ENCODE assay signal across 8 cellular contexts in genomic region chr11:9574556-9574805, GRCh38. TPM values are rescaled to one million over a fixed set of nuclear protein-coding genes. Genes with fewer than 3 reads are reported as not detected.
DNase-seq lines count a peak whose midpoint lies in the region; ATAC-seq and TF ChIP-seq lines count a peak whose summit lies in the region.

No MANE protein-coding gene starts in this region.

- H3K27ac ChIP-seq in mammary epithelial cell (ENCODE audit: insufficient read depth, low read depth, low read length) (peak overlapping the region; percentile 96), lung (ENCODE audit: low read depth in 1 of 2, low read length in 1 of 2) (peak overlapping the region; percentile 92 to 98), upper lobe of left lung (peak overlapping the region; percentile 83 to 94 (median 93))

- intact Hi-C loops in CD14-positive monocyte (cut with micrococcal nuclease), result loop anchor here in 1 of 2 donors (2.0 to 10.0 kb wide), 4 partner anchors 37 to 180 kb away; partner anchors contain the start of gene SWAP70
- intact Hi-C loops in mammary epithelial cell (cut with micrococcal nuclease), result loop anchor here (2.0 kb wide), 1 partner anchor 114 kb away; the partner anchor contains the start of gene ZNF143

- peaks cover 59% of the 10 kb centered on the region for H3K79me2 ChIP-seq in mammary epithelial cell (ENCODE audit: insufficient read depth, low read length)

- H3K36me3 ChIP-seq in MG63, result peaks cover 49% of the 10 kb centered on the region
- peaks cover 19% of the 10 kb centered on the region for H3K36me3 ChIP-seq in mammary epithelial cell (ENCODE audit: insufficient read depth, low read length)
- H3K36me3 ChIP-seq in lung (ENCODE audit: control insufficient read depth in 2 of 2, insufficient read depth in 2 of 2, low read length in 2 of 2), result peaks cover 0 to 2% of the 10 kb centered on the region in 2 donors
- H3K36me3 ChIP-seq in upper lobe of left lung, result no peaks in the 10 kb centered on the region

- TF ChIP-seq POLR2A in upper lobe of left lung (IDR thresholded peaks at IDR 0.05), result no peak

- H3K4me1 Mint-ChIP-seq in CD14-positive monocyte, result peaks cover 33% of the 10 kb centered on the region

- DNase-seq in CD14-positive monocyte (ENCODE audit: low spot score) (no peak), MG63 (peak; percentile 18), mammary epithelial cell (no peak), lung (ENCODE audit: low spot score) (no peak), upper lobe of left lung (peak; percentile 22 to 86), NCI-H510A (lab: John Stamatoyannopoulos, UW) (no peak)

- no peaks in the 10 kb centered on the region for H3K9me3 Mint-ChIP-seq in CD14-positive monocyte

- no peak overlapping the region for H2AFZ ChIP-seq in mammary epithelial cell (ENCODE audit: low read depth, low read length)

- H3K4me2 ChIP-seq in mammary epithelial cell (ENCODE audit: insufficient read depth, low read depth, low read length), result peak overlapping the region; percentile 92

- peak overlapping the region in 6 of 7 donors; percentile 20 to 79 (median 66) for H3K27ac Mint-ChIP-seq in CD14-positive monocyte

- CTCF ChIA-PET in mammary epithelial cell (lab: Charles Lee; ENCODE audit: low non-redundant PET), result interaction anchor here (0.6 kb wide), 1 partner anchor 8 kb away, joined by 6 read pairs; no protein-coding TSS in a partner anchor

- H3K9ac ChIP-seq in mammary epithelial cell (ENCODE audit: insufficient read depth, low read length), result peak overlapping the region; percentile 99

- H3K9me3 ChIP-seq in MG63 (no peaks in the 10 kb centered on the region), mammary epithelial cell (replicated peaks; ENCODE audit: insufficient read depth, low read length) (no peaks in the 10 kb centered on the region), lung (ENCODE audit: control insufficient read depth in 2 of 2, insufficient read depth in 1 of 2, low read length in 1 of 2) (no peaks in the 10 kb centered on the region), upper lobe of left lung (no peaks in the 10 kb centered on the region)

- H3K36me3 Mint-ChIP-seq in CD14-positive monocyte, result peaks cover under 1 to 1% of the 10 kb centered on the region in 2 donors

- no peak for TF ChIP-seq CTCF in CD14-positive monocyte (IDR thresholded peaks at IDR 0.05)
- no peak for TF ChIP-seq CTCF in mammary epithelial cell (conservative IDR thresholded peaks at IDR 0.05 in 1 of 2, IDR thresholded peaks at IDR 0.05 in 1 of 2; ENCODE audit: extremely low read depth in 1 of 2, insufficient read depth in 1 of 2, low read depth in 1 of 2, low read length in 2 of 2)
- TF ChIP-seq CTCF in lung (IDR thresholded peaks at IDR 0.05; ENCODE audit: control extremely low read depth, extremely low read depth), result no peak
- no peak for TF ChIP-seq CTCF in upper lobe of left lung (IDR thresholded peaks at IDR 0.05)

- H3K4me3 ChIP-seq in MG63, result peak overlapping the region; percentile 82
- H3K4me3 ChIP-seq in mammary epithelial cell (replicated peaks in 1 of 3; ENCODE audit: insufficient read depth in 1 of 3, low read depth in 2 of 3, low read length in 3 of 3), result peak overlapping the region; percentile 87 to 97 (median 89)
- H3K4me3 ChIP-seq in lung, result peak overlapping the region; percentile 65
- H3K4me3 ChIP-seq in upper lobe of left lung, result peak overlapping the region; percentile 26 to 97 (median 88)

- 0% methylated on average over 13 of the region's 22 CpGs for WGBS in mammary epithelial cell (ENCODE audit: low coverage, missing lambda C conversion rate)
- WGBS in lung, 2 donors, result 1% methylated on average over 21 to 22 of the region's 22 CpGs
- WGBS in upper lobe of left lung, 2 donors, result 0% methylated on average over 16 of the region's 22 CpGs; no CpG with 5 or more reads in 1 of the 2 donors

- no TSS peak for BruUV-seq in mammary epithelial cell (replicated peaks; lab: Mats Ljungman, UMichigan)

- dilution Hi-C loops in mammary epithelial cell (cut with HindIII; ENCODE audit: low sequenced_read_pairs), result no loop called here

- no peak for TF ChIP-seq EP300 in upper lobe of left lung (IDR thresholded peaks at IDR 0.05)

- in situ Hi-C loops in mammary epithelial cell (cut with MboI; ENCODE audit: low sequenced_read_pairs in 2 of 2), result no loop called here

- H3K27me3 ChIP-seq in MG63, result no peaks in the 10 kb centered on the region
- H3K27me3 ChIP-seq in mammary epithelial cell (ENCODE audit: insufficient read depth, low read length), result no peaks in the 10 kb centered on the region
- no peaks in the 10 kb centered on the region for H3K27me3 ChIP-seq in lung (ENCODE audit: control insufficient read depth, insufficient read depth)
- no peaks in the 10 kb centered on the region for H3K27me3 ChIP-seq in upper lobe of left lung

- peaks cover 0 to 3% (median 0%) of the 10 kb centered on the region in 3 donors for H3K27me3 Mint-ChIP-seq in CD14-positive monocyte (ENCODE audit: low read depth in 3 of 3)

- H3K4me3 Mint-ChIP-seq in CD14-positive monocyte, result peak overlapping the region; percentile 97 to 98

- no peak for ATAC-seq in lung (ENCODE audit: insufficient read depth, low FRiP score)
- ATAC-seq in upper lobe of left lung (ENCODE audit: low FRiP score in 2 of 2), result peak in 1 of 2 donors; percentile 0
- no peak for ATAC-seq in GM19328 (IDR thresholded peaks at IDR 0.05; ENCODE audit: unreplicated experiment)
- ATAC-seq in GM18867 (IDR thresholded peaks at IDR 0.05; ENCODE audit: unreplicated experiment), result no peak

- H3K4me1 ChIP-seq in mammary epithelial cell (ENCODE audit: insufficient read depth, low read length) (peaks cover 25% of the 10 kb centered on the region), lung (ENCODE audit: control insufficient read depth in 2 of 2, insufficient read depth in 2 of 2, low read length in 2 of 2) (peaks cover 2% of the 10 kb centered on the region in 2 donors), upper lobe of left lung (peaks cover 10 to 33% (median 21%) of the 10 kb centered on the region in 4 donors)

- H4K20me1 ChIP-seq in mammary epithelial cell (ENCODE audit: insufficient read depth, low read length), result no peaks in the 10 kb centered on the region

RNA-seq across cellular contexts. Expression of gene WEE1, which starts 1.0 kb away (rescaled TPM):
- polyA plus RNA-seq in CD14-positive monocyte (under 1 TPM; 0.05 to 0.22 TPM), mammary epithelial cell (31.1 TPM), lung (1 to 10 TPM; 5.0 to 5.7 TPM)
- total RNA-seq in MG63 (2014; rRNA removed; shearing (Covaris generic); ENCODE audit: low replicate concordance), result 34.8 and 35.6 TPM in 2 replicates
- total RNA-seq in mammary epithelial cell (10 to 100 TPM; 49.8 to 53.0 TPM), lung (10 to 100 TPM; 13.7 to 48.9 TPM), upper lobe of left lung (10 to 100 TPM in 5 of 6 donors, 1 to 10 TPM in 1; 9.2 to 47.1 (median 13.4) TPM)
- 45.0 TPM for polyA minus RNA-seq in mammary epithelial cell

Comparison
In these comparisons a context has a peak if more than half of its experiments do, and no peak if none do; other contexts are left out.
1. DNase-seq: peak in MG63 (single experiment) and upper lobe of left lung (2 of 2); none in CD14-positive monocyte (single experiment), mammary epithelial cell (single experiment), lung (single experiment) and NCI-H510A (single experiment).
2. Peak in every context shown above with its lines, with median percentiles within 50 percentile points of each other: H3K4me3 ChIP-seq and H3K27ac ChIP-seq.